ENCODE assay signal across 8 cellular contexts in genomic region chr1:26900001-26900814, GRCh38. TPM values are rescaled to one million over a fixed set of nuclear protein-coding genes. Genes with fewer than 3 reads are reported as not detected.
A peak's percentile ranks its signal among the peaks of the same experiment; 100 is the strongest.
DNase-seq lines count a peak whose midpoint lies in the region; ATAC-seq and TF ChIP-seq lines count a peak whose summit lies in the region.

Gene GPATCH3, minus strand, starts transcription at chr1:26900467. Its CDS starts 25 bp downstream, at chr1:26900442.

- peak within 1 kb of the TSS; percentile 51 to 84 for H3K27ac ChIP-seq in liver (ENCODE audit: low read depth in 1 of 2, low read length in 2 of 2)

- no peaks in the 10 kb centered on the region for H3K27me3 ChIP-seq in liver (ENCODE audit: control insufficient read depth in 4 of 4, insufficient read depth in 4 of 4, low read length in 3 of 4)

- peak in 1 of 2 donors; percentile 38 for TF ChIP-seq RAD21 in liver (IDR thresholded peaks at IDR 0.05)

- ATAC-seq in GM18909 (IDR thresholded peaks at IDR 0.05; ENCODE audit: poor library complexity, unreplicated experiment), result peak; percentile 83
- ATAC-seq in activated CD8-positive, alpha-beta T cell treated with anti-CD3 and anti-CD28 coated beads for 36 hours, result peak; percentile 95

- H3K27me3 Mint-ChIP-seq in activated CD8-positive, alpha-beta T cell treated with anti-CD3 and anti-CD28 coated beads for 36 hours, result no peaks in the 10 kb centered on the region

- H3K9me3 ChIP-seq in liver (ENCODE audit: control insufficient read depth in 4 of 4, low read length in 3 of 4), result no peaks in the 10 kb centered on the region

- H3K4me3 Mint-ChIP-seq in activated CD8-positive, alpha-beta T cell treated with anti-CD3 and anti-CD28 coated beads for 36 hours, result peak within 1 kb of the TSS; percentile 93

- peak; percentile 42 for DNase-seq in AG04449 (ENCODE audit: low read depth, low spot score)
- peak; percentile 92 for DNase-seq in HK-2 (ENCODE audit: unreplicated experiment)
- peak; percentile 98 for DNase-seq in NCI-H82 (lab: John Stamatoyannopoulos, UW)
- peak; percentile 95 for DNase-seq in activated CD8-positive, alpha-beta T cell treated with anti-CD3 and anti-CD28 coated beads for 36 hours
- peak; percentile 95 for DNase-seq in ecto neural progenitor cell (ENCODE audit: low spot score)
- peak; percentile 84 to 86 for DNase-seq in stimulated activated CD4-positive, alpha-beta T cell treated with anti-CD3 and anti-CD28 coated beads, Interleukin-2, amount 100 ng/mL, for 48 hours

- CTCF ChIA-PET in AG04449 (lab: Yijun Ruan, JAX), result interaction anchor here (0.8 to 5.4 kb wide), 4 partner anchors 10 to 98 kb away, joined by 3 to 32 read pairs (median 4); partner anchors contain the start of gene GPN2
- CTCF ChIA-PET in activated CD8-positive, alpha-beta T cell treated with anti-CD3 and anti-CD28 coated beads for 36 hours (lab: Charles Lee), result interaction anchor here (0.9 to 3.5 kb wide), 8 partner anchors 10 to 144 kb away, joined by 3 to 11 read pairs (median 4); partner anchors contain the start of genes GPN2 and PIGV

- H3K4me3 ChIP-seq in AG04449 (ENCODE audit: low read depth, low read length) (peak within 1 kb of the TSS; percentile 98), liver (ENCODE audit: low read depth in 1 of 3, low read length in 3 of 3) (peak within 1 kb of the TSS; percentile 64 to 99 (median 65))

- H3K9me3 Mint-ChIP-seq in activated CD8-positive, alpha-beta T cell treated with anti-CD3 and anti-CD28 coated beads for 36 hours, result no peaks in the 10 kb centered on the region

- WGBS in liver, result under 1% methylated on average over 50 of the region's 50 CpGs

- TF ChIP-seq CTCF in AG04449 (IDR thresholded peaks at IDR 0.05; ENCODE audit: insufficient read depth, low read length, missing control alignments) (no peak), liver (IDR thresholded peaks at IDR 0.05; ENCODE audit: low read depth, low read length, missing input control) (no peak)
- no peak for TF ChIP-seq CTCF in activated CD8-positive, alpha-beta T cell treated with anti-CD3 and anti-CD28 coated beads for 36 hours (IDR thresholded peaks at IDR 0.05)

- POLR2A ChIA-PET in AG04449 (lab: Yijun Ruan, JAX), result interaction anchor here (0.8 to 4.5 kb wide), 5 partner anchors 12 to 348 kb away, joined by 3 to 42 read pairs (median 5); partner anchors contain the start of genes GPN2 and TRNP1
- POLR2A ChIA-PET in activated CD8-positive, alpha-beta T cell treated with anti-CD3 and anti-CD28 coated beads for 36 hours (lab: Charles Lee), result interaction anchor here (0.6 to 6.0 kb wide), 21 partner anchors 8 to 1080 kb away, joined by 3 to 91 read pairs (median 3); partner anchors contain the start of genes GPN2, MTFR1L, NR0B2 and NUDC

- peaks cover 0 to 12% (median 7%) of the 10 kb centered on the region in 4 donors for H3K36me3 ChIP-seq in liver (ENCODE audit: control insufficient read depth in 4 of 4, insufficient read depth in 3 of 4, low read depth in 1 of 4, low read length in 3 of 4)

- peaks cover 5 to 24% (median 17%) of the 10 kb centered on the region in 4 donors for H3K4me1 ChIP-seq in liver (ENCODE audit: control insufficient read depth in 4 of 4, insufficient read depth in 4 of 4, low read length in 3 of 4)

- peaks cover 34% of the 10 kb centered on the region for H3K4me1 Mint-ChIP-seq in activated CD8-positive, alpha-beta T cell treated with anti-CD3 and anti-CD28 coated beads for 36 hours (ENCODE audit: low read depth)

- peak within 1 kb of the TSS; percentile 87 to 93 for H3K9ac ChIP-seq in liver (ENCODE audit: low read depth in 1 of 2, low read length in 2 of 2)

- intact Hi-C loops in activated CD8-positive, alpha-beta T cell treated with anti-CD3 and anti-CD28 coated beads for 36 hours (cut with micrococcal nuclease), result loop anchor here (2.0 kb wide), 1 partner anchor 13 kb away; no protein-coding TSS in a partner anchor

- H3K27ac Mint-ChIP-seq in activated CD8-positive, alpha-beta T cell treated with anti-CD3 and anti-CD28 coated beads for 36 hours, result peak within 1 kb of the TSS; percentile 100

- peaks cover 7% of the 10 kb centered on the region for H3K36me3 Mint-ChIP-seq in activated CD8-positive, alpha-beta T cell treated with anti-CD3 and anti-CD28 coated beads for 36 hours (ENCODE audit: low read depth)

TF ChIP-seq in liver, 16 proteins besides CTCF, POLR2A, EP300 and RAD21:
- peak; percentile 30 to 42 for TF ChIP-seq HNF4A (conservative IDR thresholded peaks at IDR 0.05)
- TF ChIP-seq RXRA (IDR thresholded peaks at IDR 0.05), result peak; percentile 8 to 40
- TF ChIP-seq HNF4G (IDR thresholded peaks at IDR 0.05), result no peak
- peak; percentile 52 for TF ChIP-seq REST (IDR thresholded peaks at IDR 0.05)
- peak; percentile 100 for TF ChIP-seq YY1 (IDR thresholded peaks at IDR 0.05)
- peak; percentile 34 for TF ChIP-seq SP1 (IDR thresholded peaks at IDR 0.05)
- TF ChIP-seq MAX (IDR thresholded peaks at IDR 0.05), result peak; percentile 37
- no peak for TF ChIP-seq FOXA2 (IDR thresholded peaks at IDR 0.05)
- peak; percentile 100 for TF ChIP-seq ZBTB33 (IDR thresholded peaks at IDR 0.05)
- peak; percentile 80 for TF ChIP-seq TAF1 (conservative IDR thresholded peaks at IDR 0.05)
- no peak for TF ChIP-seq FOXA1 (IDR thresholded peaks at IDR 0.05)
- TF ChIP-seq GABPA (IDR thresholded peaks at IDR 0.05 in 1 of 2, conservative IDR thresholded peaks at IDR 0.05 in 1 of 2), result peak in 1 of 2 donors; percentile 80
- TF ChIP-seq ATF3 (IDR thresholded peaks at IDR 0.05), result no peak
- TF ChIP-seq EGR1 (IDR thresholded peaks at IDR 0.05; ENCODE audit: low read depth in 2 of 2), result no peak
- TF ChIP-seq JUND (IDR thresholded peaks at IDR 0.05), result no peak
- TF ChIP-seq NR2F2 (IDR thresholded peaks at IDR 0.05), result no peak

RNA-seq across cellular contexts. Expression of gene GPATCH3, which starts in this region (rescaled TPM):
- total RNA-seq in activated CD8-positive, alpha-beta T cell treated with anti-CD3 and anti-CD28 coated beads for 36 hours, result 1 to 10 TPM; 8.7 to 9.6 TPM
- 1 to 10 TPM; 6.3 TPM for total RNA-seq in liver
- polyA plus RNA-seq in liver, result 1 to 10 TPM; 5.8 to 6.2 TPM

Comparison
In these comparisons a context has a peak if more than half of its experiments do, and no peak if none do; other contexts are left out.
1. Peak in every context shown above with its lines: DNase-seq, ATAC-seq, H3K4me3 ChIP-seq and H3K27ac ChIP-seq.
2. DNase-seq: peak in every context shown above with its lines; median percentile 98 in NCI-H82; 95 in activated CD8-positive, alpha-beta T cell treated with anti-CD3 and anti-CD28 coated beads for 36 hours; 95 in ecto neural progenitor cell; 92 in HK-2; 85 in stimulated activated CD4-positive, alpha-beta T cell treated with anti-CD3 and anti-CD28 coated beads, Interleukin-2, amount 100 ng/mL, for 48 hours; 42 in AG04449.